ENCODE assay signal across 18 cellular contexts in the genomic region with DNA sequence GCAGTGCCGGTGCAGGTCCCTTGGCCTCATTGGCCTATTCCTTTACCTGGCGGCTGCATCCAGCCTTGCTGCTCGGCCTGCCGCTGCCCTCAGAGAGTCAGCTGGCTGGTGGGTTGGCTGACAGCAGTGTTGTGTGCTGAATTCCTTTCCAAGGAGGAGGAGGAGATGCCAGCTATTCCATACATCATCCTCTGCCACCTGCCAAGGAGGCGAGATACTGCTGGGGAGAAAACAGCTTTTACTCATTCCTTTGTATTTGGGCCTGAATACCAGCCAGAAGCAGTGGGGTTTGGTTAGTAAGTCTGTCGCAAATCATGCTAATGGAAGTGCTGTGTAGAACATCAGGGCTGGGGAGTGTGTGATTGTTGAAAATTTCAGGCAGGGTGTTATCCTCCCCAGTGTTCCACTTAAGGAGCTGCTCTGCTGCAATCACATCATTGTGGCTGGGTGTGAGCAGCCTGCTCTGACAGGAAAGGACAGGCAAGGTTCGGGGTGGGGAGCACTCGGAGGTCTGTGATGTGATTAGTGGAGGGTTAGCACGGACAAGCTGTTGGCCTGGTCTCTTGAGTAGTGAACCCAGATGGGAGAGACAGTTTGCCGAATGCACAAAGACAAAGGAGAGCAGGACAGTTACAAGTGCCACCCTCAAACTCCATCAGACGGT.
DNase-seq lines count a peak whose midpoint lies in the region; ATAC-seq and TF ChIP-seq lines count a peak whose summit lies in the region.
"Had no signal": no experiment of that assay in that cellular context is flagged by ENCODE, and none has a peak within 500 bp of the region (broad histone marks: within the 10 kb centered on the region; RNA-seq: fewer than 3 reads in every experiment).

No MANE protein-coding gene starts in this region.

- no peaks in the 10 kb centered on the region for H3K36me3 Mint-ChIP-seq in mesothelial cell of epicardium
- H3K36me3 Mint-ChIP-seq: CD8-positive, alpha-beta T cell; natural killer cell had no signal

- H3K9me3 ChIP-seq in breast epithelium (no peaks in the 10 kb centered on the region), thymus (ENCODE audit: control insufficient read depth) (no peaks in the 10 kb centered on the region)
- H3K9me3 ChIP-seq: adrenal gland had no signal

- peaks cover 0 to 17% of the 10 kb centered on the region in 2 donors for H3K4me1 ChIP-seq in breast epithelium
- peaks cover 17% of the 10 kb centered on the region for H3K4me1 ChIP-seq in thymus (ENCODE audit: control insufficient read depth, insufficient read depth, low read length)

- 92% methylated on average over 11 of the region's 11 CpGs for WGBS in thymus

- H3K27ac Mint-ChIP-seq in mesothelial cell of epicardium = peak overlapping the region; percentile 79
- H3K27ac Mint-ChIP-seq: activated T-helper 1 cell treated with anti-CD3 and anti-CD28 coated beads, Interleukin-12 subunit alpha, Interleukin-12 subunit beta, Interleukin-2, Interleukin-4 antibody, amounts not matched to agents 30 ng/mL and 10 ng/mL and 1 ng/mL, durations not matched to agents 14 hours and 24 hours and 36 hours; CD8-positive, alpha-beta T cell; natural killer cell had no signal

- H3K27me3 Mint-ChIP-seq in mesothelial cell of epicardium (ENCODE audit: low read depth) = peaks cover 24% of the 10 kb centered on the region

- H3K27ac ChIP-seq in breast epithelium (peak overlapping the region; percentile 81 to 88), thymus (ENCODE audit: low read depth) (peak overlapping the region; percentile 61)
- H3K27ac ChIP-seq: 22Rv1 had no signal

- TF ChIP-seq POLR2A in breast epithelium (IDR thresholded peaks at IDR 0.05) = no peak

- H3K4me1 Mint-ChIP-seq in mesothelial cell of epicardium = peaks cover 76% of the 10 kb centered on the region

- H3K4me3 ChIP-seq in breast epithelium (no peak overlapping the region), thymus (ENCODE audit: low read length) (no peak overlapping the region)
- H3K4me3 ChIP-seq: adrenal gland had no signal

- H3K4me3 Mint-ChIP-seq in mesothelial cell of epicardium = no peak overlapping the region
- H3K4me3 Mint-ChIP-seq: activated T-helper 1 cell treated with anti-CD3 and anti-CD28 coated beads, Interleukin-12 subunit alpha, Interleukin-12 subunit beta, Interleukin-2, Interleukin-4 antibody, amounts not matched to agents 30 ng/mL and 10 ng/mL and 1 ng/mL, durations not matched to agents 14 hours and 24 hours and 36 hours; CD8-positive, alpha-beta T cell; natural killer cell had no signal

- intact Hi-C loops in breast epithelium (cut with DNase I; ENCODE audit: low total_unique reads) = no loop called here

- H3K9me3 Mint-ChIP-seq in mesothelial cell of epicardium = no peaks in the 10 kb centered on the region
- H3K9me3 Mint-ChIP-seq: activated T-helper 1 cell treated with anti-CD3 and anti-CD28 coated beads, Interleukin-12 subunit alpha, Interleukin-12 subunit beta, Interleukin-2, Interleukin-4 antibody, amounts not matched to agents 30 ng/mL and 10 ng/mL and 1 ng/mL, durations not matched to agents 14 hours and 24 hours and 36 hours; CD8-positive, alpha-beta T cell; natural killer cell had no signal

- no peaks in the 10 kb centered on the region for H3K36me3 ChIP-seq in breast epithelium
- no peaks in the 10 kb centered on the region for H3K36me3 ChIP-seq in thymus (ENCODE audit: control insufficient read depth, insufficient read depth)
- H3K36me3 ChIP-seq: adrenal gland had no signal

- H3K27me3 ChIP-seq in breast epithelium = peaks cover 0 to under 1% of the 10 kb centered on the region in 2 donors
- H3K27me3 ChIP-seq in thymus (ENCODE audit: control insufficient read depth, insufficient read depth) = no peaks in the 10 kb centered on the region

- TF ChIP-seq CTCF in breast epithelium (IDR thresholded peaks at IDR 0.05) (no peak), mesothelial cell of epicardium (IDR thresholded peaks at IDR 0.05; ENCODE audit: unreplicated experiment) (no peak)

- ATAC-seq in HG03342 (IDR thresholded peaks at IDR 0.05; ENCODE audit: unreplicated experiment) = no peak
- ATAC-seq: CD8-positive, alpha-beta T cell; left colon; natural killer cell had no signal

- DNase-seq in DMS 273 (lab: John Stamatoyannopoulos, UW; ENCODE audit: unreplicated experiment) = peak; percentile 56
- no peak for DNase-seq in DMS 273 treated with DMSO at 0.1 percent for 48 hours (lab: John Stamatoyannopoulos, UW)
- peak in 1 of 2 donors; percentile 65 for DNase-seq in breast epithelium (ENCODE audit: low spot score in 2 of 2)
- DNase-seq in mesothelial cell of epicardium (ENCODE audit: low spot score in 2 of 2, unreplicated experiment in 2 of 2) = peak in 1 of 2 experiments; percentile 46
- no peak for DNase-seq in OCI-M2 (lab: John Stamatoyannopoulos, UW; ENCODE audit: unreplicated experiment)
- DNase-seq in NCI-H1105 treated with DMSO at 0.1 percent for 48 hours (lab: John Stamatoyannopoulos, UW) = no peak
- DNase-seq: activated CD4-positive, alpha-beta T cell treated with anti-CD3 and anti-CD28 coated beads, Interleukin-2, amount 50 U/mL, for 4 hours; adrenal gland; CD8-positive, alpha-beta T cell; effector CD8-positive, alpha-beta T cell; left colon; natural killer cell; NCI-H1092 treated with DMSO at 0.1 percent for 48 hours; NCI-H526 treated with DMSO at 0.1 percent for 48 hours had no signal
